In genomic region chrX:12955882-12956703, GRCh38 we compare ENCODE assay signal across 1 cellular context.
TF ChIP-seq lines count a peak whose summit lies in the region.

No MANE protein-coding gene starts in this region.

TF ChIP-seq in K562, 482 proteins besides CTCF, POLR2A, EP300 and RAD21 (continued from another document and continues in another):
- TF ChIP-seq ID3 (CRISPR knock-in tag; IDR thresholded peaks at IDR 0.05) (0 out of 2 replicates have a peak, but pooled peaks have one; percentile 4), ID3 (tag; IDR thresholded peaks at IDR 0.05) (peak; percentile 98), KAT2B (IDR thresholded peaks at IDR 0.05; ENCODE audit: low read depth, low read length) (no peak), VEZF1 (CRISPR knock-in tag; IDR thresholded peaks at IDR 0.05) (peak; percentile 52), ZNF609 (CRISPR knock-in tag; IDR thresholded peaks at IDR 0.05; ENCODE audit: borderline replicate concordance) (no peak), ATF7 (IDR thresholded peaks at IDR 0.05) (peak; percentile 79), ZNF41 (CRISPR knock-in tag; conservative IDR thresholded peaks at IDR 0.05) (peak; percentile 52; the same call in 1 of the 2 replicates), PTRF (tag; IDR thresholded peaks at IDR 0.05) (peak; percentile 69; the same call in 1 of the 2 replicates), SP2 (IDR thresholded peaks at IDR 0.05; ENCODE audit: extremely low read depth, low read depth, low read length, poor library complexity, severe bottlenecking) (no peak), LCOR (CRISPR knock-in tag; IDR thresholded peaks at IDR 0.05) (0 out of 2 replicates have a peak, but pooled peaks have one; percentile 22), HIVEP1 (CRISPR knock-in tag; IDR thresholded peaks at IDR 0.05) (peak; percentile 33; the same call in 1 of the 2 replicates), PML (IDR thresholded peaks at IDR 0.05; ENCODE audit: low read length) (0 out of 2 replicates have a peak, but pooled peaks have one; percentile 4), DDX20 (tag; IDR thresholded peaks at IDR 0.05; ENCODE audit: low read depth) (peak; percentile 76), ZNF695 (CRISPR knock-in tag; IDR thresholded peaks at IDR 0.05) (no peak), NR1H2 (CRISPR knock-in tag; IDR thresholded peaks at IDR 0.05) (no peak), THRAP3 (IDR thresholded peaks at IDR 0.05; ENCODE audit: borderline replicate concordance) (no peak), TAF9B (IDR thresholded peaks at IDR 0.05; ENCODE audit: partially characterized antibody) (no peak), L3MBTL2 (IDR thresholded peaks at IDR 0.05) (peak; percentile 98), TCF15 (CRISPR knock-in tag; IDR thresholded peaks at IDR 0.05) (peak; percentile 71), EP400 (IDR thresholded peaks at IDR 0.05) (peak; percentile 79), BMI1 (IDR thresholded peaks at IDR 0.05; ENCODE audit: low read length) (no peak), CBX3 (IDR thresholded peaks at IDR 0.05; ENCODE audit: borderline replicate concordance in 1 of 2, low read length in 2 of 2) (no peak), COPS2 (conservative IDR thresholded peaks at IDR 0.05) (no peak), ELK3 (CRISPR knock-in tag; IDR thresholded peaks at IDR 0.05) (no peak; the same call in 1 of the 2 replicates), CBFA2T2 (conservative IDR thresholded peaks at IDR 0.05) (0 out of 2 replicates have a peak, but pooled peaks have one; percentile 24), LARP7 (IDR thresholded peaks at IDR 0.05) (no peak), POLR2G (IDR thresholded peaks at IDR 0.05; ENCODE audit: low read depth, low read length) (peak; percentile 72), DMBX1 (CRISPR knock-in tag; IDR thresholded peaks at IDR 0.05; ENCODE audit: borderline replicate concordance) (peak; percentile 94), ELK1 (CRISPR knock-in tag; IDR thresholded peaks at IDR 0.05) (no peak), SIX5 (IDR thresholded peaks at IDR 0.05; ENCODE audit: borderline replicate concordance in 1 of 2, insufficient read depth in 1 of 2, low read depth in 1 of 2, low read length in 2 of 2) (no peak), ZBTB49 (CRISPR knock-in tag; IDR thresholded peaks at IDR 0.05; ENCODE audit: borderline replicate concordance) (no peak), TAF7 (tag; IDR thresholded peaks at IDR 0.05) (peak; percentile 35; the same call in 1 of the 2 replicates), ZBED1 (IDR thresholded peaks at IDR 0.05) (no peak), PYGO2 (tag; IDR thresholded peaks at IDR 0.05) (peak; percentile 74; the same call in 1 of the 2 replicates), CREM (IDR thresholded peaks at IDR 0.05; ENCODE audit: low read depth) (0 out of 2 replicates have a peak, but pooled peaks have one; percentile 20), EHMT2 (IDR thresholded peaks at IDR 0.05) (no peak), NCOA6 (IDR thresholded peaks at IDR 0.05) (no peak), ZNF551 (CRISPR knock-in tag; IDR thresholded peaks at IDR 0.05) (no peak), ETV6 (IDR thresholded peaks at IDR 0.05; ENCODE audit: borderline replicate concordance in 1 of 2, low read depth in 2 of 2, low read length in 1 of 2) (no peak), ETV6 (CRISPR knock-in tag; IDR thresholded peaks at IDR 0.05; ENCODE audit: borderline replicate concordance) (no peak), RBM39 (optimal IDR thresholded peaks at IDR 0.05; ENCODE audit: low read depth, low read length) (no peak), HDAC8 (tag; IDR thresholded peaks at IDR 0.05) (peak; percentile 97), CEBPZ (IDR thresholded peaks at IDR 0.05; ENCODE audit: borderline replicate concordance, low read depth, low read length) (no peak), HCFC1 (IDR thresholded peaks at IDR 0.05; ENCODE audit: low read depth, low read length) (no peak; the same call in 1 of the 2 replicates)
